ENCODE assay signal across 1 cellular context in genomic region chr12:95974358-95974757, GRCh38.
TF ChIP-seq lines count a peak whose summit lies in the region.

No MANE protein-coding gene starts in this region.

TF ChIP-seq in HepG2, 621 proteins besides CTCF, POLR2A, EP300 and RAD21 (continued from another document and continues in another):
- TF ChIP-seq NFRKB (IDR thresholded peaks at IDR 0.05) (no peak), PREB (CRISPR knock-in tag; IDR thresholded peaks at IDR 0.05) (no peak), ZNF761 (CRISPR knock-in tag; conservative IDR thresholded peaks at IDR 0.05) (no peak), ZNF3 (CRISPR knock-in tag; IDR thresholded peaks at IDR 0.05) (0 out of 2 replicates have a peak, but pooled peaks have one; percentile 52), MYPOP (CRISPR knock-in tag; IDR thresholded peaks at IDR 0.05) (no peak), ZBTB1 (CRISPR knock-in tag; IDR thresholded peaks at IDR 0.05; ENCODE audit: borderline replicate concordance) (no peak), GATA4 (IDR thresholded peaks at IDR 0.05; ENCODE audit: borderline replicate concordance, low read depth) (peak; percentile 71; the same call in 1 of the 2 replicates), CAMTA2 (CRISPR knock-in tag; IDR thresholded peaks at IDR 0.05; ENCODE audit: borderline replicate concordance) (no peak), ZGPAT (CRISPR knock-in tag; IDR thresholded peaks at IDR 0.05) (peak; percentile 95), NCOA5 (CRISPR knock-in tag; IDR thresholded peaks at IDR 0.05) (no peak), ZNF296 (CRISPR knock-in tag; conservative IDR thresholded peaks at IDR 0.05) (no peak), JUND (CRISPR knock-in tag; IDR thresholded peaks at IDR 0.05) (peak; percentile 58; the same call in 1 of the 2 replicates), RNF219 (CRISPR knock-in tag; IDR thresholded peaks at IDR 0.05) (no peak), ZNF546 (CRISPR knock-in tag; conservative IDR thresholded peaks at IDR 0.05) (no peak), MYC (CRISPR knock-in tag; IDR thresholded peaks at IDR 0.05; ENCODE audit: borderline replicate concordance) (no peak), GTF2F1 (IDR thresholded peaks at IDR 0.05; ENCODE audit: low read length) (no peak), ZNF512B (CRISPR knock-in tag; IDR thresholded peaks at IDR 0.05; ENCODE audit: borderline replicate concordance) (no peak), TFE3 (CRISPR knock-in tag; IDR thresholded peaks at IDR 0.05) (peak; percentile 93), ATRX (CRISPR knock-in tag; IDR thresholded peaks at IDR 0.05; ENCODE audit: borderline replicate concordance) (no peak), RFX5 (IDR thresholded peaks at IDR 0.05; ENCODE audit: low read depth, low read length) (no peak), ZNF333 (CRISPR knock-in tag; IDR thresholded peaks at IDR 0.05; ENCODE audit: borderline replicate concordance) (no peak), XRCC5 (optimal IDR thresholded peaks at IDR 0.05; ENCODE audit: low read length) (no peak), AHDC1 (CRISPR knock-in tag; IDR thresholded peaks at IDR 0.05; ENCODE audit: borderline replicate concordance) (peak; percentile 93; the same call in 1 of the 2 replicates), TBX3 (IDR thresholded peaks at IDR 0.05; ENCODE audit: borderline replicate concordance) (peak; percentile 96), ZNF512 (CRISPR knock-in tag; IDR thresholded peaks at IDR 0.05) (no peak), ZNF646 (CRISPR knock-in tag; IDR thresholded peaks at IDR 0.05) (no peak), FLYWCH1 (CRISPR knock-in tag; IDR thresholded peaks at IDR 0.05) (no peak), DDIT3 (CRISPR knock-in tag; IDR thresholded peaks at IDR 0.05) (no peak), ZNF598 (CRISPR knock-in tag; IDR thresholded peaks at IDR 0.05; ENCODE audit: borderline replicate concordance) (no peak)
